8 cellular contexts compared by ENCODE assay signal in genomic region chr12:95547522-95548055, GRCh38. TPM values are rescaled to one million over a fixed set of nuclear protein-coding genes. Genes with fewer than 3 reads are reported as not detected.
DNase-seq lines count a peak whose midpoint lies in the region; ATAC-seq, FAIRE-seq and TF ChIP-seq lines count a peak whose summit lies in the region.

No MANE protein-coding gene starts in this region.

- TF ChIP-seq CTCF in GM12878 (IDR thresholded peaks at IDR 0.05 in 2 of 3, conservative IDR thresholded peaks at IDR 0.05 in 1 of 3; ENCODE audit: control insufficient read depth in 2 of 3, extremely low read depth in 1 of 3, insufficient read depth in 1 of 3, low read depth in 3 of 3, low read length in 3 of 3) (no peak), thyroid gland (IDR thresholded peaks at IDR 0.05) (no peak)

- 44% methylated on average over 9 of the region's 9 CpGs for WGBS in GM12878 (ENCODE audit: insufficient coverage, insufficient replicate concordance, low lambda C conversion rate, missing lambda C conversion rate)
- 47% methylated on average over 9 of the region's 9 CpGs for WGBS in thyroid gland, 2 donors

- H3K4me1 ChIP-seq in GM12878 (ENCODE audit: control insufficient read depth, insufficient read depth, low read length) (no peaks in the 10 kb centered on the region), thyroid gland (peaks cover 0 to 3% of the 10 kb centered on the region in 2 donors)

- no peaks in the 10 kb centered on the region for H3K36me3 ChIP-seq in GM12878 (ENCODE audit: control insufficient read depth in 2 of 2, insufficient read depth in 2 of 2, low read length in 1 of 2)
- H3K36me3 ChIP-seq in thyroid gland = no peaks in the 10 kb centered on the region

- H3K27me3 Mint-ChIP-seq in activated CD8-positive, alpha-beta memory T cell treated with anti-CD3 and anti-CD28 coated beads, Interleukin-2, amount 10 ng/mL, durations not matched to agents 7 days and 5 days = peaks cover 30% of the 10 kb centered on the region

- DNase-seq in activated CD8-positive, alpha-beta memory T cell treated with anti-CD3 and anti-CD28 coated beads, Interleukin-2, amount 10 ng/mL, durations not matched to agents 7 days and 5 days = no peak
- DNase-seq in activated CD8-positive, alpha-beta memory T cell treated with anti-CD3 and anti-CD28 coated beads, Interleukin-2, amount 50 U/mL, for 4 hours = no peak
- DNase-seq in GM12878 (ENCODE audit: low read depth, low spot score) = no peak
- DNase-seq in kidney tubule cell (ENCODE audit: low spot score) = peak; percentile 10
- no peak for DNase-seq in thyroid gland
- no peak for DNase-seq in GM12891 (ENCODE audit: insufficient read length, low spot score)
- no peak for DNase-seq in Kasumi-1 (lab: John Stamatoyannopoulos, UW)

- ATAC-seq in activated CD8-positive, alpha-beta memory T cell treated with anti-CD3 and anti-CD28 coated beads, Interleukin-2, amount 10 ng/mL, durations not matched to agents 7 days and 5 days = no peak
- ATAC-seq in GM12878 = no peak
- ATAC-seq in HG02885 (IDR thresholded peaks at IDR 0.05; ENCODE audit: poor library complexity, unreplicated experiment) = no peak

- CTCF ChIA-PET in activated CD8-positive, alpha-beta memory T cell treated with anti-CD3 and anti-CD28 coated beads, Interleukin-2, amount 10 ng/mL, durations not matched to agents 7 days and 5 days (lab: Charles Lee) = interaction anchor here (1.3 kb wide), 1 partner anchor 13 kb away, joined by 4 read pairs; no protein-coding TSS in a partner anchor
- CTCF ChIA-PET in GM12878 (lab: Yijun Ruan, JAX) = no interaction called here

- no peak overlapping the region for H2AFZ ChIP-seq in GM12878 (ENCODE audit: control insufficient read depth, low read depth, low read length)

- H3K4me3 Mint-ChIP-seq in activated CD8-positive, alpha-beta memory T cell treated with anti-CD3 and anti-CD28 coated beads, Interleukin-2, amount 10 ng/mL, durations not matched to agents 7 days and 5 days = peak overlapping the region; percentile 81

- peaks cover 41% of the 10 kb centered on the region for H3K4me1 Mint-ChIP-seq in activated CD8-positive, alpha-beta memory T cell treated with anti-CD3 and anti-CD28 coated beads, Interleukin-2, amount 10 ng/mL, durations not matched to agents 7 days and 5 days

- no TSS peak for BruUV-seq in GM12878 (replicated peaks; lab: Mats Ljungman, UMichigan)

- RAD21 ChIA-PET in GM12878 (lab: Charles Lee; ENCODE audit: unreplicated experiment) = no interaction called here

- intact Hi-C loops in GM12878 (cut with micrococcal nuclease; ENCODE audit: unreplicated experiment) = no loop called here
- intact Hi-C loops in thyroid gland (cut with DNase I) = no loop called here

- H3K36me3 Mint-ChIP-seq in activated CD8-positive, alpha-beta memory T cell treated with anti-CD3 and anti-CD28 coated beads, Interleukin-2, amount 10 ng/mL, durations not matched to agents 7 days and 5 days = peaks cover 11% of the 10 kb centered on the region

- H4K20me1 ChIP-seq in GM12878 (ENCODE audit: control insufficient read depth, insufficient read depth) = no peaks in the 10 kb centered on the region

- SMC1A ChIA-PET in GM12878 (lab: Charles Lee; ENCODE audit: uncharacterized antibody, unreplicated experiment) = no interaction called here

- peak overlapping the region; percentile 76 for H3K27ac Mint-ChIP-seq in activated CD8-positive, alpha-beta memory T cell treated with anti-CD3 and anti-CD28 coated beads, Interleukin-2, amount 10 ng/mL, durations not matched to agents 7 days and 5 days

- no peaks in the 10 kb centered on the region for H3K79me2 ChIP-seq in GM12878 (ENCODE audit: control insufficient read depth, insufficient read depth, low read length)

- no peaks in the 10 kb centered on the region for H3K9me3 Mint-ChIP-seq in activated CD8-positive, alpha-beta memory T cell treated with anti-CD3 and anti-CD28 coated beads, Interleukin-2, amount 10 ng/mL, durations not matched to agents 7 days and 5 days (ENCODE audit: low read depth)

- in situ Hi-C loops in GM12878 (cut with MboI) = no loop called here

- TF ChIP-seq EP300 in GM12878 (IDR thresholded peaks at IDR 0.05; ENCODE audit: borderline replicate concordance in 1 of 2, control insufficient read depth in 1 of 2, low read depth in 2 of 2, low read length in 2 of 2) = no peak

- no peak for TF ChIP-seq RAD21 in GM12878 (IDR thresholded peaks at IDR 0.05; ENCODE audit: insufficient read depth, low read depth, low read length)

- no peak overlapping the region for H3K9ac ChIP-seq in GM12878 (ENCODE audit: control insufficient read depth, insufficient read depth, low read length)

- H3K4me3 ChIP-seq in GM12878 (no peak overlapping the region), thyroid gland (replicated peaks in 1 of 3) (peak overlapping the region in 2 of 3 donors; percentile 72 to 81)

- H3K27me3 ChIP-seq in GM12878 (replicated peaks in 1 of 2; ENCODE audit: control insufficient read depth in 2 of 2, insufficient read depth in 2 of 2, low read length in 1 of 2) = peaks cover 5 to 17% of the 10 kb centered on the region in 2 experiments
- H3K27me3 ChIP-seq in thyroid gland = no peaks in the 10 kb centered on the region

- TF ChIP-seq POLR2A in GM12878 (IDR thresholded peaks at IDR 0.05; ENCODE audit: low read depth, low read length) = no peak
- no peak for TF ChIP-seq POLR2A in thyroid gland (IDR thresholded peaks at IDR 0.05)
- no peak for TF ChIP-seq POLR2A in GM12891 (IDR thresholded peaks at IDR 0.05; ENCODE audit: low read depth, low read length)

- H3K9me3 ChIP-seq in GM12878 (replicated peaks; ENCODE audit: control insufficient read depth, insufficient read depth, low read length) = peaks cover 6% of the 10 kb centered on the region
- no peaks in the 10 kb centered on the region for H3K9me3 ChIP-seq in thyroid gland

- peak overlapping the region; percentile 66; the same call in 1 of the 2 replicates for H3K4me2 ChIP-seq in GM12878 (ENCODE audit: control insufficient read depth, insufficient read depth)

- H3K27ac ChIP-seq in GM12878 (ENCODE audit: control insufficient read depth, insufficient read depth) (no peak overlapping the region), thyroid gland (peak overlapping the region in 1 of 3 donors; percentile 52)

- POLR2A ChIA-PET in GM12878 (lab: Charles Lee) = no interaction called here

- FAIRE-seq in GM12878 (lab: Jason Lieb, UNC) = no peak
- no peak for FAIRE-seq in GM12891 (lab: Jason Lieb, UNC)

TF ChIP-seq in GM12878, 131 proteins besides CTCF, POLR2A, EP300 and RAD21 (continues in another document):
- TF ChIP-seq PML (IDR thresholded peaks at IDR 0.05; ENCODE audit: low read length) (no peak), IKZF1 (conservative IDR thresholded peaks at IDR 0.05) (no peak), TAF1 (IDR thresholded peaks at IDR 0.05; ENCODE audit: borderline replicate concordance, low read depth, low read length) (no peak), ZNF217 (IDR thresholded peaks at IDR 0.05) (no peak), FOXK2 (IDR thresholded peaks at IDR 0.05) (no peak), NFIC (IDR thresholded peaks at IDR 0.05; ENCODE audit: low read depth, low read length) (no peak), HDAC6 (IDR thresholded peaks at IDR 0.05; ENCODE audit: unreplicated experiment) (no peak), HDGF (IDR thresholded peaks at IDR 0.05) (no peak), KAT2A (conservative IDR thresholded peaks at IDR 0.05; ENCODE audit: control insufficient read depth, low read depth, low read length) (no peak)

TF ChIP-seq in GM12891, 5 proteins besides CTCF, POLR2A, EP300 and RAD21:
- TF ChIP-seq SPI1 (IDR thresholded peaks at IDR 0.05; ENCODE audit: low read depth, low read length) (no peak), POU2F2 (IDR thresholded peaks at IDR 0.05; ENCODE audit: low read depth, low read length) (no peak), PAX5 (IDR thresholded peaks at IDR 0.05; ENCODE audit: insufficient read depth, low read length, severe bottlenecking) (no peak), TAF1 (IDR thresholded peaks at IDR 0.05; ENCODE audit: low read depth, low read length) (no peak), POLR2AphosphoS5 (IDR thresholded peaks at IDR 0.05; ENCODE audit: low read depth, low read length) (no peak)
TF ChIP-seq in GM12891: peak in this region for 0.

RNA-seq across cellular contexts. Expression of gene USP44, which starts 3.7 kb away (rescaled TPM):
- 10 to 100 TPM; 11.1 to 13.7 TPM for total RNA-seq in activated CD8-positive, alpha-beta memory T cell treated with anti-CD3 and anti-CD28 coated beads, Interleukin-2, amount 10 ng/mL, durations not matched to agents 7 days and 5 days
- not detected in 2 replicates for total RNA-seq in GM12878 (2013; cell fraction: nucleolus; rRNA removed)
- total RNA-seq in GM12878 (2014; rRNA removed) = not detected in 2 replicates
- not detected in 2 replicates for total RNA-seq in GM12878 (2014; rRNA removed; fragmentation: Illumina TruSeq; extraction: Trizol)
- 0.05 and 0.26 TPM in 2 replicates for total RNA-seq in GM12878 (2021)
- not detected for polyA plus RNA-seq in GM12878 (2011; ENCODE audit: low read depth)
- polyA plus RNA-seq in GM12878 (2011; rRNA removed) = not detected in 2 replicates
- not detected in 2 replicates for polyA plus RNA-seq in GM12878 (2011; cell fraction: cytosol; rRNA removed)
- polyA plus RNA-seq in GM12878 (2011; cell fraction: nucleus; rRNA removed) = not detected in 2 replicates
- polyA plus RNA-seq in GM12878 (2012) = 0.04 TPM in 1 of 2 replicates, not detected in the other
- not detected in 2 replicates for polyA plus RNA-seq in GM12878 (2014; fragmentation: Illumina TruSeq; extraction: Trizol)
- polyA plus RNA-seq in GM12878 (2014; fragmentation: Nextera tagmentation; extraction: Ambion mirVana) = under 1 TPM in 1 of 2 experiments, not detected in 1; 0.02 TPM
- not detected in 2 replicates for polyA plus RNA-seq in GM12878 (2014; rRNA removed)
- under 1 TPM; 0.11 to 0.13 TPM for polyA plus RNA-seq in GM12878 (2016; fragmentation: Nextera tagmentation; extraction: Ambion mirVana)
- 0.07 TPM in 1 of 2 replicates, not detected in the other for polyA minus RNA-seq in GM12878 (2011; rRNA and poly(A)+ RNA removed)
- polyA minus RNA-seq in GM12878 (2011; cell fraction: cytosol; rRNA and poly(A)+ RNA removed) = not detected in 2 replicates
- not detected in 2 replicates for polyA minus RNA-seq in GM12878 (2011; cell fraction: nucleus; rRNA and poly(A)+ RNA removed)
- total RNA-seq in thyroid gland = 1 to 10 TPM; 2.8 to 9.1 (median 6.3) TPM
- polyA plus RNA-seq in GM12891 (2012; ENCODE audit: low read depth, missing spikeins) = 0.31 TPM
